ENCODE assay signal across 8 cellular contexts in genomic region chr3:183591881-183592521, GRCh38. TPM values are rescaled to one million over a fixed set of nuclear protein-coding genes. Genes with fewer than 3 reads are reported as not detected.
DNase-seq lines count a peak whose midpoint lies in the region; ATAC-seq and TF ChIP-seq lines count a peak whose summit lies in the region.

No MANE protein-coding gene starts in this region.

- H3K9me3 ChIP-seq in esophagus squamous epithelium, result no peaks in the 10 kb centered on the region

- H3K27ac Mint-ChIP-seq in activated T-cell treated with anti-CD3 and anti-CD28 coated beads, Interleukin-2, amount 50 U/mL, for 72 hours, result peak overlapping the region; percentile 39

- peak; percentile 39 to 50 for ATAC-seq in activated T-cell treated with anti-CD3 and anti-CD28 coated beads, Interleukin-2, amount 50 U/mL, for 72 hours (replicated peaks in 1 of 2)
- ATAC-seq in HG02588 (IDR thresholded peaks at IDR 0.05; ENCODE audit: unreplicated experiment) (peak; percentile 90), Right ventricle myocardium superior (ENCODE audit: poor library complexity) (no peak)

- 38 to 49% methylated on average over 6 of the region's 6 CpGs for whole genome bisulfite sequencing in esophagus squamous epithelium, 2 donors

- TF ChIP-seq POLR2A in esophagus squamous epithelium (IDR thresholded peaks at IDR 0.05), result no peak

- H3K4me1 Mint-ChIP-seq in activated T-cell treated with anti-CD3 and anti-CD28 coated beads, Interleukin-2, amount 50 U/mL, for 72 hours (ENCODE audit: low read depth), result peaks cover 48% of the 10 kb centered on the region

- no peaks in the 10 kb centered on the region for H3K27me3 ChIP-seq in esophagus squamous epithelium

- no peaks in the 10 kb centered on the region for H3K27me3 Mint-ChIP-seq in activated T-cell treated with anti-CD3 and anti-CD28 coated beads, Interleukin-2, amount 50 U/mL, for 72 hours (ENCODE audit: low read depth)

- intact Hi-C loops in Right ventricle myocardium superior (cut with DNase I), result no loop called here
- intact Hi-C loops in esophagus squamous epithelium (cut with DNase I), result no loop called here

- H3K27ac ChIP-seq in esophagus squamous epithelium, result no peak overlapping the region

- DNase-seq in activated T-cell treated with anti-CD3 and anti-CD28 coated beads, Interleukin-2, amount 50 U/mL, for 72 hours, result no peak
- DNase-seq in activated T-cell treated with anti-CD3 and anti-CD28 coated beads for 4 hours (no peak), NCI-H69 (lab: John Stamatoyannopoulos, UW) (peak; percentile 8), epithelial cell of proximal tubule (ENCODE audit: low read depth) (no peak), Right ventricle myocardium superior (no peak), esophagus squamous epithelium (lab: John Stamatoyannopoulos, UW) (no peak)
- no peak for DNase-seq in stimulated activated CD4-positive, alpha-beta T cell treated with anti-CD3 and anti-CD28 coated beads, Interleukin-4, amount 100 ng/mL, for 4 hours

- peak overlapping the region; percentile 17 to 75 for H3K4me3 Mint-ChIP-seq in activated T-cell treated with anti-CD3 and anti-CD28 coated beads, Interleukin-2, amount 50 U/mL, for 72 hours

- peak; percentile 37 for TF ChIP-seq CTCF in epithelial cell of proximal tubule (conservative IDR thresholded peaks at IDR 0.05; ENCODE audit: low read depth, low read length)
- peak in 1 of 6 experiments; percentile 15 for TF ChIP-seq CTCF in esophagus squamous epithelium (IDR thresholded peaks at IDR 0.05)

- peaks cover 0 to 2% (median under 1%) of the 10 kb centered on the region in 3 donors for H3K4me1 ChIP-seq in esophagus squamous epithelium

- H3K9me3 Mint-ChIP-seq in activated T-cell treated with anti-CD3 and anti-CD28 coated beads, Interleukin-2, amount 50 U/mL, for 72 hours, result peaks cover 2 to 4% of the 10 kb centered on the region in 2 donors

- no peaks in the 10 kb centered on the region for H3K36me3 Mint-ChIP-seq in activated T-cell treated with anti-CD3 and anti-CD28 coated beads, Interleukin-2, amount 50 U/mL, for 72 hours (ENCODE audit: insufficient read depth in 2 of 2)

- no peaks in the 10 kb centered on the region for H3K36me3 ChIP-seq in esophagus squamous epithelium

- H3K4me3 ChIP-seq in epithelial cell of proximal tubule (ENCODE audit: low read depth, low read length) (no peak overlapping the region), esophagus squamous epithelium (no peak overlapping the region)

RNA-seq across cellular contexts. Expression of gene KLHL6, which starts 36.5 kb away (rescaled TPM):
- total RNA-seq in activated T-cell treated with anti-CD3 and anti-CD28 coated beads, Interleukin-2, amount 50 U/mL, for 72 hours, result 10 to 100 TPM; 83.5 to 88.8 TPM
- total RNA-seq in epithelial cell of proximal tubule (not detected in 2 replicates), Right ventricle myocardium superior (0.65 TPM), esophagus squamous epithelium (1 to 10 TPM in 2 of 4 donors, under 1 TPM in 1, not detected in 1; 0.66 to 2.7 (median 1.8) TPM)

RNA-seq across cellular contexts. Expression of gene KLHL24, which starts 43.4 kb away (rescaled TPM):
- 10 to 100 TPM; 42.2 to 42.8 TPM for total RNA-seq in activated T-cell treated with anti-CD3 and anti-CD28 coated beads, Interleukin-2, amount 50 U/mL, for 72 hours
- 8.0 and 20.6 TPM in 2 replicates for total RNA-seq in epithelial cell of proximal tubule
- total RNA-seq in Right ventricle myocardium superior, result 249 TPM
- 10 to 100 TPM; 10.2 to 92.1 (median 19.9) TPM for total RNA-seq in esophagus squamous epithelium

Comparison
In these comparisons a context has a peak if more than half of its experiments do, and no peak if none do; other contexts are left out.
1. RNA of gene KLHL6, which starts 36.5 kb away (total RNA-seq): 83.5 to 88.8 TPM in activated T-cell treated with anti-CD3 and anti-CD28 coated beads, Interleukin-2, amount 50 U/mL, for 72 hours; 0.66 to 2.7 TPM in esophagus squamous epithelium, 0.65 TPM in Right ventricle myocardium superior (single experiment) and not detected in epithelial cell of proximal tubule; every median in the first group is over 10 times any median in the second.